Comparison of ENCODE assay signal across 14 cellular contexts in genomic region chr17:39365252-39365651, GRCh38. TPM values are rescaled to one million over a fixed set of nuclear protein-coding genes. Genes with fewer than 3 reads are reported as not detected.
A peak's percentile ranks its signal among the peaks of the same experiment; 100 is the strongest.
DNase-seq lines count a peak whose midpoint lies in the region; ATAC-seq and TF ChIP-seq lines count a peak whose summit lies in the region.
"Had no signal": no experiment of that assay in that cellular context is flagged by ENCODE, and none has a peak within 500 bp of the region (broad histone marks: within the 10 kb centered on the region; RNA-seq: fewer than 3 reads in every experiment).

No MANE protein-coding gene starts in this region.

- H3K79me2 ChIP-seq in GM23248 (ENCODE audit: insufficient read depth): peaks cover 70% of the 10 kb centered on the region

- H3K4me2 ChIP-seq in GM23248 (ENCODE audit: unreplicated experiment): peak overlapping the region; percentile 77

- no peaks in the 10 kb centered on the region for H3K36me3 Mint-ChIP-seq in Calu3 (ENCODE audit: insufficient read depth, unreplicated experiment)

- H3K4me3 Mint-ChIP-seq in Calu3 (ENCODE audit: low read depth, unreplicated experiment): no peak overlapping the region

- no peak for TF ChIP-seq EP300 in suprapubic skin (IDR thresholded peaks at IDR 0.05)

- in situ Hi-C loops in GM23248 (cut with MboI): no loop called here

- BruUV-seq in Calu3 (replicated peaks; lab: Mats Ljungman, UMichigan): no TSS peak

- CTCF ChIA-PET in Calu3 (lab: Charles Lee): interaction anchor here (0.7 to 3.4 kb wide), 6 partner anchors 9 to 84 kb away, joined by 3 to 25 read pairs (median 4); no protein-coding TSS in a partner anchor

- intact Hi-C loops in left lung (cut with DNase I) (no loop called here), Calu3 (cut with micrococcal nuclease; ENCODE audit: unreplicated experiment) (no loop called here)

- TF ChIP-seq POLR2A in suprapubic skin (IDR thresholded peaks at IDR 0.05): no peak

- H3K9me3 ChIP-seq in GM23248 (ENCODE audit: low read depth) (no peaks in the 10 kb centered on the region), left lung (no peaks in the 10 kb centered on the region), suprapubic skin (no peaks in the 10 kb centered on the region)
- H3K9me3 ChIP-seq: ovary, upper lobe of left lung had no signal

- 2% methylated on average over 4 of the region's 4 CpGs for WGBS in GM23248 (ENCODE audit: low coverage in 1 of 2, low lambda C conversion rate in 2 of 2, missing lambda C conversion rate in 2 of 2), 2 experiments
- WGBS in suprapubic skin: 52% methylated on average over 4 of the region's 4 CpGs

- peak overlapping the region; percentile 74 for H3K27ac ChIP-seq in GM23248
- peak overlapping the region; percentile 10 to 70 for H3K27ac ChIP-seq in left lung
- H3K27ac ChIP-seq in suprapubic skin: peak overlapping the region; percentile 48
- H3K27ac ChIP-seq: epithelial cell of prostate, ovary had no signal

- peaks cover 37% of the 10 kb centered on the region for H3F3A ChIP-seq in GM23248 (ENCODE audit: insufficient read depth)

- H3K9me3 Mint-ChIP-seq in Calu3 (ENCODE audit: low read depth, unreplicated experiment): no peaks in the 10 kb centered on the region

- H3K36me3 ChIP-seq in GM23248 (ENCODE audit: low read depth): no peaks in the 10 kb centered on the region
- no peaks in the 10 kb centered on the region for H3K36me3 ChIP-seq in left lung
- no peaks in the 10 kb centered on the region for H3K36me3 ChIP-seq in suprapubic skin
- H3K36me3 ChIP-seq: ovary, upper lobe of left lung had no signal

- no peaks in the 10 kb centered on the region for H4K20me1 ChIP-seq in GM23248 (ENCODE audit: insufficient read depth)

- H3K27me3 Mint-ChIP-seq in Calu3 (ENCODE audit: unreplicated experiment): no peaks in the 10 kb centered on the region

- H3K27me3 ChIP-seq in GM23248 (replicated peaks; ENCODE audit: insufficient read depth): no peaks in the 10 kb centered on the region
- H3K27me3 ChIP-seq in left lung: no peaks in the 10 kb centered on the region
- no peaks in the 10 kb centered on the region for H3K27me3 ChIP-seq in suprapubic skin
- H3K27me3 ChIP-seq: ovary, upper lobe of left lung had no signal

- peak; percentile 49 for ATAC-seq in left lung
- no peak for ATAC-seq in HG03442 (IDR thresholded peaks at IDR 0.05; ENCODE audit: unreplicated experiment)

- DNase-seq in GM23248 (peak; percentile 88), cardiac fibroblast (ENCODE audit: low read depth in 2 of 2) (peak; percentile 63 to 71), left lung (no peak), suprapubic skin (ENCODE audit: low spot score in 2 of 2) (no peak), 8988T (no peak), Calu3 (no peak)
- DNase-seq in activated CD4-positive, CD25-positive, alpha-beta regulatory T cell (lab: John Stamatoyannopoulos, UW): no peak
- DNase-seq: DMS153, NCI-H1092, NCI-H748 treated with DMSO at 0.1 percent for 48 hours, ovary, upper lobe of left lung had no signal

- H2AFZ ChIP-seq in GM23248: peak overlapping the region; percentile 40

- peaks cover 31% of the 10 kb centered on the region for H3K4me1 ChIP-seq in GM23248 (ENCODE audit: insufficient read depth)
- H3K4me1 ChIP-seq in left lung: peaks cover 0 to 42% of the 10 kb centered on the region in 2 donors
- H3K4me1 ChIP-seq in suprapubic skin: peaks cover 15% of the 10 kb centered on the region

- TF ChIP-seq CTCF in cardiac fibroblast (IDR thresholded peaks at IDR 0.05; ENCODE audit: low read depth, low read length) (no peak), left lung (IDR thresholded peaks at IDR 0.05) (no peak), suprapubic skin (IDR thresholded peaks at IDR 0.05) (no peak), Calu3 (IDR thresholded peaks at IDR 0.05; ENCODE audit: unreplicated experiment) (no peak)

- H3K4me3 ChIP-seq in GM23248 (peak overlapping the region; percentile 61), cardiac fibroblast (replicated peaks in 1 of 2; ENCODE audit: low read depth in 2 of 2, low read length in 2 of 2) (peak overlapping the region in 1 of 2 donors; percentile 4), left lung (no peak overlapping the region), suprapubic skin (no peak overlapping the region)
- H3K4me3 ChIP-seq: upper lobe of left lung had no signal

- no peaks in the 10 kb centered on the region for H3K9me2 ChIP-seq in GM23248 (ENCODE audit: insufficient read depth)

- H3K27ac Mint-ChIP-seq in Calu3 (ENCODE audit: unreplicated experiment): no peak overlapping the region

- no peaks in the 10 kb centered on the region for H3K4me1 Mint-ChIP-seq in Calu3 (ENCODE audit: low read depth, unreplicated experiment)

- peak overlapping the region; percentile 52 for H3K9ac ChIP-seq in GM23248

RNA-seq across cellular contexts. Expression of gene FBXL20, which starts 36.2 kb away (rescaled TPM):
- total RNA-seq in GM23248 (2014; rRNA removed; shearing (Covaris generic)): 9.7 and 17.3 TPM in 2 replicates
- polyA plus RNA-seq in GM23248 (2016; fragmentation: Nextera tagmentation; extraction: Ambion mirVana): 10.7 and 11.3 TPM in 2 replicates
- total RNA-seq in left lung (10 to 100 TPM; 19.9 to 27.3 TPM), suprapubic skin (10 to 100 TPM; 21.0 to 40.7 (median 26.4) TPM), Calu3 (2022) (70.3 and 71.5 TPM in 2 replicates)

Comparison
In these comparisons a context has a peak if more than half of its experiments do, and no peak if none do; other contexts are left out.
1. DNase-seq: peak in GM23248 (single experiment) and cardiac fibroblast (2 of 2); none in left lung (0 of 2), suprapubic skin (0 of 2), 8988T (single experiment), Calu3 (single experiment) and activated CD4-positive, CD25-positive, alpha-beta regulatory T cell (0 of 4).
2. Peak in every context shown above with its lines, with median percentiles within 50 percentile points of each other: H3K27ac ChIP-seq.